Comparison of ENCODE assay signal across 19 cellular contexts in genomic region chr6:31112478-31112877, GRCh38. TPM values are rescaled to one million over a fixed set of nuclear protein-coding genes. Genes with fewer than 3 reads are reported as not detected.
DNase-seq lines count a peak whose midpoint lies in the region; FAIRE-seq and TF ChIP-seq lines count a peak whose summit lies in the region.
"Had no signal": no experiment of that assay in that cellular context is flagged by ENCODE, and none has a peak within 500 bp of the region (broad histone marks: within the 10 kb centered on the region; RNA-seq: fewer than 3 reads in every experiment).

Gene C6orf15, minus strand, starts transcription at chr6:31112575. Its CDS starts 20 bp downstream, at chr6:31112555.

- H3K9me3 Mint-ChIP-seq in MCF 10A (ENCODE audit: unreplicated experiment), result no peaks in the 10 kb centered on the region
- H3K9me3 Mint-ChIP-seq in astrocyte (ENCODE audit: unreplicated experiment), result no peaks in the 10 kb centered on the region
- H3K9me3 Mint-ChIP-seq: H9 had no signal

- POLR2A ChIA-PET in MCF 10A (lab: Yijun Ruan, JAX), result no interaction called here

- H3K4me1 ChIP-seq in breast epithelium (peaks cover 7 to 15% of the 10 kb centered on the region in 2 donors), astrocyte (ENCODE audit: insufficient read depth, low read length) (peaks cover 24% of the 10 kb centered on the region), stomach (peaks cover 17 to 40% (median 26%) of the 10 kb centered on the region in 4 donors), suprapubic skin (peaks cover 43% of the 10 kb centered on the region)
- H3K4me1 ChIP-seq: BLaER1 had no signal

- no peaks in the 10 kb centered on the region for H3K9me3 ChIP-seq in breast epithelium
- H3K9me3 ChIP-seq in astrocyte (ENCODE audit: insufficient read depth, low read depth, low read length), result no peaks in the 10 kb centered on the region
- H3K9me3 ChIP-seq in stomach, result no peaks in the 10 kb centered on the region
- no peaks in the 10 kb centered on the region for H3K9me3 ChIP-seq in suprapubic skin
- H3K9me3 ChIP-seq: BLaER1 had no signal

- H3K4me3 Mint-ChIP-seq in MCF 10A (ENCODE audit: unreplicated experiment), result no peak within 1 kb of the TSS
- peak within 1 kb of the TSS; percentile 46 for H3K4me3 Mint-ChIP-seq in astrocyte (ENCODE audit: unreplicated experiment)
- H3K4me3 Mint-ChIP-seq: H9 had no signal

- H3K36me3 ChIP-seq in breast epithelium (no peaks in the 10 kb centered on the region), astrocyte (ENCODE audit: insufficient read depth, low read length) (no peaks in the 10 kb centered on the region), stomach (no peaks in the 10 kb centered on the region), suprapubic skin (no peaks in the 10 kb centered on the region)
- H3K36me3 ChIP-seq: BLaER1 had no signal

- H3K4me2 ChIP-seq in astrocyte (ENCODE audit: low read length), result no peak within 1 kb of the TSS
- H3K4me2 ChIP-seq: BLaER1 had no signal

- H3K27ac ChIP-seq in breast epithelium (peak within 1 kb of the TSS; percentile 91 to 96), astrocyte (ENCODE audit: low read depth, low read length) (no peak within 1 kb of the TSS), stomach (no peak within 1 kb of the TSS), suprapubic skin (no peak within 1 kb of the TSS)
- H3K27ac ChIP-seq: BLaER1 had no signal

- no peak within 1 kb of the TSS for H2AFZ ChIP-seq in astrocyte (ENCODE audit: low read depth, low read length)

- H3K9ac ChIP-seq in astrocyte (ENCODE audit: low read length), result no peak within 1 kb of the TSS
- H3K9ac ChIP-seq: BLaER1 had no signal

- TF ChIP-seq POLR2A in breast epithelium (IDR thresholded peaks at IDR 0.05) (no peak), stomach (IDR thresholded peaks at IDR 0.05) (no peak), suprapubic skin (IDR thresholded peaks at IDR 0.05) (no peak)

- no peak within 1 kb of the TSS for H3K27ac Mint-ChIP-seq in MCF 10A (ENCODE audit: low read depth, unreplicated experiment)
- no peak within 1 kb of the TSS for H3K27ac Mint-ChIP-seq in astrocyte (ENCODE audit: unreplicated experiment)
- H3K27ac Mint-ChIP-seq: H9 had no signal

- H3K27me3 Mint-ChIP-seq in MCF 10A (ENCODE audit: insufficient read depth, unreplicated experiment), result no peaks in the 10 kb centered on the region
- H3K27me3 Mint-ChIP-seq in astrocyte (ENCODE audit: low read depth, unreplicated experiment), result no peaks in the 10 kb centered on the region

- intact Hi-C loops in breast epithelium (cut with DNase I; ENCODE audit: low total_unique reads) (no loop called here), MCF 10A (cut with micrococcal nuclease) (no loop called here), stomach (cut with DNase I; ENCODE audit: low total_unique reads) (no loop called here)

- peaks cover 24% of the 10 kb centered on the region for H3K79me2 ChIP-seq in astrocyte (ENCODE audit: insufficient read depth, low read length)

- TF ChIP-seq CTCF in breast epithelium (IDR thresholded peaks at IDR 0.05), result no peak
- no peak for TF ChIP-seq CTCF in MCF 10A (IDR thresholded peaks at IDR 0.05; ENCODE audit: unreplicated experiment)
- no peak for TF ChIP-seq CTCF in astrocyte (IDR thresholded peaks at IDR 0.05; ENCODE audit: insufficient read depth, low read depth, low read length)
- TF ChIP-seq CTCF in stomach (IDR thresholded peaks at IDR 0.05), result no peak
- no peak for TF ChIP-seq CTCF in suprapubic skin (IDR thresholded peaks at IDR 0.05)

- DNase-seq in breast epithelium (ENCODE audit: low spot score in 2 of 2) (no peak), MCF 10A (ENCODE audit: unreplicated experiment) (no peak), astrocyte (ENCODE audit: low read depth) (no peak), myocyte (ENCODE audit: low read depth) (peak; percentile 41), urothelium cell line (ENCODE audit: low spot score) (peak; percentile 54), globus pallidus (ENCODE audit: low spot score) (no peak), stomach (no peak), suprapubic skin (ENCODE audit: low spot score in 2 of 2) (no peak)
- DNase-seq: 8988T, DMS153, EL, H9, NCI-H1092 treated with DMSO at 0.1 percent for 48 hours, NCI-H1694, NCI-H446, NCI-H774, Right ventricle myocardium superior had no signal

- no TSS peak for BruUV-seq in MCF 10A (replicated peaks; lab: Mats Ljungman, UMichigan)

- CTCF ChIA-PET in MCF 10A (lab: Yijun Ruan, JAX), result interaction anchor here (0.9 to 6.8 kb wide), 3 partner anchors 22 to 364 kb away, joined by 4 to 55 read pairs (median 4); no protein-coding TSS in a partner anchor

- H3K4me1 Mint-ChIP-seq in MCF 10A (ENCODE audit: insufficient read depth, unreplicated experiment), result peaks cover 21% of the 10 kb centered on the region
- peaks cover 49% of the 10 kb centered on the region for H3K4me1 Mint-ChIP-seq in astrocyte (ENCODE audit: low read depth, unreplicated experiment)

- H3K36me3 Mint-ChIP-seq in MCF 10A (ENCODE audit: insufficient read depth, unreplicated experiment) (peaks cover 6% of the 10 kb centered on the region), astrocyte (ENCODE audit: low read depth, unreplicated experiment) (no peaks in the 10 kb centered on the region)

- TF ChIP-seq EP300 in stomach (IDR thresholded peaks at IDR 0.05) (no peak), suprapubic skin (IDR thresholded peaks at IDR 0.05) (no peak)

- H3K4me3 ChIP-seq in breast epithelium (no peak within 1 kb of the TSS), astrocyte (ENCODE audit: insufficient read depth, low read depth, low read length) (no peak within 1 kb of the TSS), stomach (no peak within 1 kb of the TSS), suprapubic skin (no peak within 1 kb of the TSS)
- H3K4me3 ChIP-seq: BLaER1 had no signal

- FAIRE-seq in astrocyte (lab: Jason Lieb, UNC) (no peak), urothelium cell line (lab: Jason Lieb, UNC) (peak; percentile 27)
- FAIRE-seq: HTR-8/SVneo had no signal

- H4K20me1 ChIP-seq in astrocyte (ENCODE audit: insufficient read depth, low read length), result no peaks in the 10 kb centered on the region
- H4K20me1 ChIP-seq: BLaER1 had no signal

- WGBS in stomach, 5 donors, result 84 to 100% (median 94%) methylated on average over 5 of the region's 5 CpGs
- WGBS in suprapubic skin, result 82% methylated on average over 5 of the region's 5 CpGs

- H3K27me3 ChIP-seq in breast epithelium, result no peaks in the 10 kb centered on the region
- peaks cover 18% of the 10 kb centered on the region for H3K27me3 ChIP-seq in astrocyte (ENCODE audit: insufficient read depth, low read length)
- peaks cover 0 to 19% (median 0%) of the 10 kb centered on the region in 3 donors for H3K27me3 ChIP-seq in stomach
- H3K27me3 ChIP-seq in suprapubic skin, result no peaks in the 10 kb centered on the region
- H3K27me3 ChIP-seq: BLaER1 had no signal

RNA-seq across cellular contexts. Expression of gene C6orf15, which starts in this region (rescaled TPM):
- under 1 TPM in 1 of 3 donors, not detected in 2; 0.59 TPM for total RNA-seq in breast epithelium
- total RNA-seq in MCF 10A (2022), result not detected in 2 replicates
- total RNA-seq in astrocyte, result 4.6 and 6.4 TPM in 2 replicates
- 1.2 and 2.4 TPM in 2 replicates for total RNA-seq in myocyte
- polyA plus RNA-seq in myocyte (2012), result 1.9 TPM
- total RNA-seq in stomach, result not detected
- polyA plus RNA-seq in stomach, result not detected
- 10 to 100 TPM in 2 of 4 donors, 1 to 10 TPM in 2; 5.5 to 20.7 (median 8.8) TPM for total RNA-seq in suprapubic skin
- total RNA-seq: H9, Right ventricle myocardium superior had no signal

Comparison
In these comparisons a context has a peak if more than half of its experiments do, and no peak if none do; other contexts are left out.
1. DNase-seq: peak in myocyte (single experiment) and urothelium cell line (single experiment); none in breast epithelium (0 of 2), MCF 10A (single experiment), astrocyte (single experiment), globus pallidus (single experiment), stomach (single experiment) and suprapubic skin (0 of 2).
2. H3K27ac ChIP-seq: peak in breast epithelium (2 of 2); none in astrocyte (single experiment), stomach (0 of 5) and suprapubic skin (single experiment).